In the genomic region with DNA sequence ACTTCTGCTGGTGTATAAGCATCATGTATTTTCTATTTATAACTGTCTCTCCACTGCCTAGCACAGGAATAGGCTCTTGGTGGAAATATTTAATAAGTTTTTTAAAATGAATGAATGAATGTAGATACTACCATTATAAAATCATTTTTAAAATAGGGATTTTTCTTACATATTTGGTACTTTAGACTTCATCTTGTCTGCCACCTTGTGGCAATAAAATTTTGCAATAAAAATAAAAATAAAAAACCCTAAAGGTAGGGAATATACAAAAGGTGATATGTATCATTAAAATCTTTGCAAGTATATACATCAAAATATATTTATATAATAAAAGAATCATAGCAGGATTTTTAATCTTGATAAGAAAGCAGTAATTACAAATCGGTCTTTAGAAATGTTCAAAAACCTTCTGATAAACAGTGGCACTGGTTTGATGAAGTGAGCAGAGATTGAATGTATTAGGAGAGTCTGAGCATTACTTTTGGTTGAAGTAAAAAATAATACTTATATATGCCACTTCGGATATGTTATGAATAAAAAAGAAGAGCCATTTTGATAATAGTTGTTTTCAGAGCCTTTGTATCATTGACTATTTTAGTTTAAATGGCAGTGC, we compare ENCODE assay signal across 11 cellular contexts.
DNase-seq lines count a peak whose midpoint lies in the region; ATAC-seq and TF ChIP-seq lines count a peak whose summit lies in the region.
"Had no signal": no experiment of that assay in that cellular context is flagged by ENCODE, and none has a peak within 500 bp of the region (broad histone marks: within the 10 kb centered on the region; RNA-seq: fewer than 3 reads in every experiment).

No MANE protein-coding gene starts in this region.

- H3K9me3 Mint-ChIP-seq in CD8-positive, alpha-beta memory T cell: no peaks in the 10 kb centered on the region
- H3K9me3 Mint-ChIP-seq: activated CD4-positive, alpha-beta T cell treated with anti-CD3 and anti-CD28 coated beads, Interleukin-2, amount 10 ng/mL, durations not matched to agents 7 days and 5 days had no signal

- H3K9me3 ChIP-seq in left ventricle myocardium inferior (replicated peaks) (no peaks in the 10 kb centered on the region), right cardiac atrium (ENCODE audit: control insufficient read depth, low read length) (no peaks in the 10 kb centered on the region), upper lobe of right lung (no peaks in the 10 kb centered on the region)
- no peaks in the 10 kb centered on the region for H3K9me3 ChIP-seq in CD8-positive, alpha-beta memory T cell (ENCODE audit: low read length)

- peaks cover 0 to 1% of the 10 kb centered on the region in 2 donors for H3K27me3 Mint-ChIP-seq in CD8-positive, alpha-beta memory T cell
- H3K27me3 Mint-ChIP-seq: activated CD4-positive, alpha-beta T cell treated with anti-CD3 and anti-CD28 coated beads, Interleukin-2, amount 10 ng/mL, durations not matched to agents 7 days and 5 days; IgD-negative memory B cell had no signal

- intact Hi-C loops in left ventricle myocardium inferior (cut with micrococcal nuclease) (loop anchor here (10.0 kb wide), 1 partner anchor 231 kb away; no protein-coding TSS in a partner anchor), right cardiac atrium (cut with DNase I) (loop anchor here in 3 of 4 donors (5.0 to 10.0 kb wide), 2 partner anchors 209 to 211 kb away; no protein-coding TSS in a partner anchor), upper lobe of right lung (cut with DNase I) (no loop called here)

- DNase-seq in left ventricle myocardium inferior (no peak), right cardiac atrium (no peak), SK-MEL-5 (ENCODE audit: low read depth, low spot score) (peak; percentile 31), foreskin keratinocyte (no peak), upper lobe of right lung (no peak)
- no peak for DNase-seq in CD8-positive, alpha-beta memory T cell
- DNase-seq: activated CD4-positive, alpha-beta T cell treated with anti-CD3 and anti-CD28 coated beads, Interleukin-2, amount 10 ng/mL, durations not matched to agents 7 days and 5 days; nucleus accumbens had no signal

- POLR2A ChIA-PET in CD8-positive, alpha-beta memory T cell (lab: Charles Lee): no interaction called here

- TF ChIP-seq CTCF in left ventricle myocardium inferior (IDR thresholded peaks at IDR 0.05; ENCODE audit: borderline replicate concordance) (peak; percentile 46), foreskin keratinocyte (conservative IDR thresholded peaks at IDR 0.05) (peak; percentile 59), upper lobe of right lung (IDR thresholded peaks at IDR 0.05) (peak; percentile 32)

- H3K27ac ChIP-seq in left ventricle myocardium inferior (replicated peaks) (no peak overlapping the region), right cardiac atrium (ENCODE audit: low read length) (no peak overlapping the region), foreskin keratinocyte (no peak overlapping the region), upper lobe of right lung (no peak overlapping the region)
- no peak overlapping the region for H3K27ac ChIP-seq in CD8-positive, alpha-beta memory T cell (ENCODE audit: low read depth, low read length)

- 67% methylated on average over 2 of the region's 2 CpGs for WGBS in right cardiac atrium

- CTCF ChIA-PET in CD8-positive, alpha-beta memory T cell (lab: Charles Lee): no interaction called here

- peaks cover 12% of the 10 kb centered on the region for H3K4me1 ChIP-seq in left ventricle myocardium inferior
- H3K4me1 ChIP-seq in right cardiac atrium (ENCODE audit: control insufficient read depth, insufficient read depth, low read length): no peaks in the 10 kb centered on the region
- H3K4me1 ChIP-seq in foreskin keratinocyte: no peaks in the 10 kb centered on the region
- no peaks in the 10 kb centered on the region for H3K4me1 ChIP-seq in upper lobe of right lung
- no peaks in the 10 kb centered on the region for H3K4me1 ChIP-seq in CD8-positive, alpha-beta memory T cell (ENCODE audit: insufficient read depth, low read length)

- H3K27me3 ChIP-seq in left ventricle myocardium inferior (ENCODE audit: low read depth) (no peaks in the 10 kb centered on the region), right cardiac atrium (ENCODE audit: control insufficient read depth, insufficient read depth) (no peaks in the 10 kb centered on the region), foreskin keratinocyte (no peaks in the 10 kb centered on the region), upper lobe of right lung (no peaks in the 10 kb centered on the region)
- no peaks in the 10 kb centered on the region for H3K27me3 ChIP-seq in CD8-positive, alpha-beta memory T cell (ENCODE audit: insufficient read depth, low read length, poor library complexity, severe bottlenecking)

- no peak overlapping the region for H3K4me3 ChIP-seq in left ventricle myocardium inferior
- no peak overlapping the region for H3K4me3 ChIP-seq in right cardiac atrium (ENCODE audit: low read length)
- no peak overlapping the region for H3K4me3 ChIP-seq in upper lobe of right lung
- H3K4me3 ChIP-seq in CD8-positive, alpha-beta memory T cell (ENCODE audit: low read length): no peak overlapping the region

- in situ Hi-C loops in SK-MEL-5 (cut with HindIII; ENCODE audit: low pct_unique_long_range_greater_than_20kb, low sequenced_read_pairs): no loop called here

- no peaks in the 10 kb centered on the region for H3K36me3 Mint-ChIP-seq in CD8-positive, alpha-beta memory T cell
- H3K36me3 Mint-ChIP-seq: IgD-negative memory B cell had no signal

- no peak overlapping the region for H3K27ac Mint-ChIP-seq in CD8-positive, alpha-beta memory T cell
- H3K27ac Mint-ChIP-seq: activated CD4-positive, alpha-beta T cell treated with anti-CD3 and anti-CD28 coated beads, Interleukin-2, amount 10 ng/mL, durations not matched to agents 7 days and 5 days; IgD-negative memory B cell had no signal

- H3K36me3 ChIP-seq in left ventricle myocardium inferior (no peaks in the 10 kb centered on the region), upper lobe of right lung (no peaks in the 10 kb centered on the region)
- H3K36me3 ChIP-seq in CD8-positive, alpha-beta memory T cell (ENCODE audit: insufficient read depth, low read length): no peaks in the 10 kb centered on the region

- ATAC-seq in right cardiac atrium (no peak), foreskin keratinocyte (no peak), upper lobe of right lung (no peak), GM21529 (IDR thresholded peaks at IDR 0.05; ENCODE audit: unreplicated experiment) (no peak), GM21367 (IDR thresholded peaks at IDR 0.05; ENCODE audit: unreplicated experiment) (no peak)

- no peaks in the 10 kb centered on the region for H3K4me1 Mint-ChIP-seq in CD8-positive, alpha-beta memory T cell
- H3K4me1 Mint-ChIP-seq: activated CD4-positive, alpha-beta T cell treated with anti-CD3 and anti-CD28 coated beads, Interleukin-2, amount 10 ng/mL, durations not matched to agents 7 days and 5 days; IgD-negative memory B cell had no signal

- no peak overlapping the region for H3K4me3 Mint-ChIP-seq in CD8-positive, alpha-beta memory T cell
- H3K4me3 Mint-ChIP-seq: activated CD4-positive, alpha-beta T cell treated with anti-CD3 and anti-CD28 coated beads, Interleukin-2, amount 10 ng/mL, durations not matched to agents 7 days and 5 days; IgD-negative memory B cell had no signal
